9 cellular contexts compared by ENCODE assay signal in the genomic region with DNA sequence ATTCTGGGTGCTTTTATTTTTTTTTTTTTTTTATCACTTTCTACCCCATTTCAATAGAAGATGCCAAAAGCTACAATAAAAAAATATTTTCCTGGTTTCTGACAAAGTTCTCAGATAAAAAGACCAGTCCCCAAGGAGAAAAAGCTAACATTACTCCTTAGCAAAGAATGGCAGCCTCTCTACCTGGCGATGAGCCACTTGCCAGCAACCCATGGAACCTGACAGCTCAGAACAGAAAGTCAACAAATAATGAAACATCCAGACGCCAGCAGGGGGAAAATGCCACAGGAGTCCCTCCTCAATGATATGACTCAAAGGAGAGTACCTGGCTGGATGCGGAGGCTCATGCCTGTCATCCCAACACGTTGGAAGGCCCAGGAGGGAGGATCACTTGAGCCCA.
DNase-seq lines count a peak whose midpoint lies in the region; TF ChIP-seq lines count a peak whose summit lies in the region.
"Had no signal": no experiment of that assay in that cellular context is flagged by ENCODE, and none has a peak within 500 bp of the region (broad histone marks: within the 10 kb centered on the region; RNA-seq: fewer than 3 reads in every experiment).

No MANE protein-coding gene starts in this region.

- no peak overlapping the region for H2BK12ac ChIP-seq in trophoblast cell (ENCODE audit: low read length)

- H3K14ac ChIP-seq in trophoblast cell (ENCODE audit: low read length), result no peak overlapping the region

- no peaks in the 10 kb centered on the region for H3K9me3 Mint-ChIP-seq in neural progenitor cell
- H3K9me3 Mint-ChIP-seq: activated naive CD8-positive, alpha-beta T cell treated with anti-CD3 and anti-CD28 coated beads, Interleukin-2, amount 50 U/mL, for 24 hours had no signal

- H3K4ac ChIP-seq in trophoblast cell (ENCODE audit: low read depth, low read length), result no peak overlapping the region

- peaks cover 2% of the 10 kb centered on the region for H3K27me3 Mint-ChIP-seq in neural progenitor cell (ENCODE audit: insufficient read depth, low read depth)
- H3K27me3 Mint-ChIP-seq: activated naive CD8-positive, alpha-beta T cell treated with anti-CD3 and anti-CD28 coated beads, Interleukin-2, amount 50 U/mL, for 24 hours had no signal

- H3K36me3 ChIP-seq in trophoblast cell (ENCODE audit: control insufficient read depth in 1 of 2, insufficient read depth in 2 of 2, low read length in 2 of 2) (peaks cover 0 to 1% of the 10 kb centered on the region in 2 experiments), neural progenitor cell (peaks cover 6% of the 10 kb centered on the region), uterus (no peaks in the 10 kb centered on the region)

- H3K9me3 ChIP-seq in trophoblast cell (ENCODE audit: insufficient read depth, low read depth, low read length) (no peaks in the 10 kb centered on the region), neural progenitor cell (ENCODE audit: low read depth) (no peaks in the 10 kb centered on the region), uterus (no peaks in the 10 kb centered on the region)

- no peak overlapping the region for H4K12ac ChIP-seq in trophoblast cell (ENCODE audit: low read depth, low read length)

- no peaks in the 10 kb centered on the region for H3K27me3 ChIP-seq in trophoblast cell (ENCODE audit: insufficient read depth, low read length)
- no peaks in the 10 kb centered on the region for H3K27me3 ChIP-seq in neural progenitor cell
- no peaks in the 10 kb centered on the region for H3K27me3 ChIP-seq in uterus

- H3K4me2 ChIP-seq in trophoblast cell (ENCODE audit: low read length) (no peak overlapping the region), neural progenitor cell (no peak overlapping the region)

- no peak overlapping the region for H3K23ac ChIP-seq in trophoblast cell (ENCODE audit: low read length)

- WGBS in trophoblast cell (ENCODE audit: extremely low coverage, insufficient coverage, insufficient read length), result no CpG with 5 or more reads among the region's 4 CpGs

- H3K79me2 ChIP-seq in trophoblast cell (ENCODE audit: control insufficient read depth, insufficient read depth, low read length, poor library complexity) (no peaks in the 10 kb centered on the region), neural progenitor cell (ENCODE audit: low read depth) (peaks cover 24% of the 10 kb centered on the region)

- peaks cover 11% of the 10 kb centered on the region for H3F3A ChIP-seq in neural progenitor cell (ENCODE audit: low read depth)

- H3K79me1 ChIP-seq in trophoblast cell (ENCODE audit: low read length), result no peaks in the 10 kb centered on the region

- H2AFZ ChIP-seq in trophoblast cell (ENCODE audit: insufficient read depth, low read length, poor library complexity), result no peak overlapping the region
- no peak overlapping the region for H2AFZ ChIP-seq in neural progenitor cell (replicated peaks)

- H3K27ac Mint-ChIP-seq in neural progenitor cell, result no peak overlapping the region
- H3K27ac Mint-ChIP-seq: activated naive CD8-positive, alpha-beta T cell treated with anti-CD3 and anti-CD28 coated beads, Interleukin-2, amount 50 U/mL, for 24 hours had no signal

- H3K18ac ChIP-seq in trophoblast cell (ENCODE audit: low read length), result no peak overlapping the region

- H4K20me1 ChIP-seq in neural progenitor cell (ENCODE audit: low read depth), result peaks cover 11% of the 10 kb centered on the region

- no peak overlapping the region for H2AK5ac ChIP-seq in trophoblast cell (ENCODE audit: low read length)

- H3K9ac ChIP-seq in trophoblast cell (ENCODE audit: low read length), result no peak overlapping the region
- H3K9ac ChIP-seq in neural progenitor cell, result no peak overlapping the region

- no peak overlapping the region for H2BK120ac ChIP-seq in trophoblast cell (ENCODE audit: insufficient read depth, low read length, poor library complexity)

- peaks cover 18% of the 10 kb centered on the region for H3K4me1 Mint-ChIP-seq in neural progenitor cell
- H3K4me1 Mint-ChIP-seq: activated naive CD8-positive, alpha-beta T cell treated with anti-CD3 and anti-CD28 coated beads, Interleukin-2, amount 50 U/mL, for 24 hours had no signal

- no peak overlapping the region for H3K4me3 Mint-ChIP-seq in neural progenitor cell
- H3K4me3 Mint-ChIP-seq: activated naive CD8-positive, alpha-beta T cell treated with anti-CD3 and anti-CD28 coated beads, Interleukin-2, amount 50 U/mL, for 24 hours had no signal

- H3K36me3 Mint-ChIP-seq in neural progenitor cell, result peaks cover 9% of the 10 kb centered on the region

- H3K27ac ChIP-seq in trophoblast cell (ENCODE audit: low read depth, low read length) (no peak overlapping the region), neural progenitor cell (no peak overlapping the region), uterus (no peak overlapping the region)

- DNase-seq in Daoy (ENCODE audit: low read depth) (peak; percentile 48), NCI-H146 (lab: John Stamatoyannopoulos, UW) (peak; percentile 57), cardiac fibroblast (ENCODE audit: low read depth in 2 of 2) (peak; percentile 73 to 86), trophoblast cell (peak; percentile 63 to 70), COLO829 (ENCODE audit: low spot score) (no peak), neural progenitor cell (ENCODE audit: low spot score) (no peak), uterus (no peak)
- DNase-seq in activated CD4-positive, CD25-positive, alpha-beta regulatory T cell treated with anti-CD3 and anti-CD28 coated beads, Interleukin-2, amount 50 U/mL, for 72 hours, result no peak
- DNase-seq: activated naive CD8-positive, alpha-beta T cell treated with anti-CD3 and anti-CD28 coated beads, Interleukin-2, amount 50 U/mL, for 24 hours had no signal

- intact Hi-C loops in uterus (cut with DNase I; ENCODE audit: low total_unique reads), result no loop called here

- H4K91ac ChIP-seq in trophoblast cell (ENCODE audit: low read depth, low read length), result no peak overlapping the region

- TF ChIP-seq CTCF in cardiac fibroblast (IDR thresholded peaks at IDR 0.05; ENCODE audit: low read depth, low read length) (peak; percentile 27), neural progenitor cell (IDR thresholded peaks at IDR 0.05) (no peak), uterus (IDR thresholded peaks at IDR 0.05) (no peak)

- no peak overlapping the region for H4K8ac ChIP-seq in trophoblast cell (ENCODE audit: low read depth, low read length)

- H3K4me3 ChIP-seq in cardiac fibroblast (replicated peaks in 1 of 2; ENCODE audit: low read depth in 2 of 2, low read length in 2 of 2), result no peak overlapping the region
- H3K4me3 ChIP-seq in trophoblast cell (ENCODE audit: low read depth, low read length), result no peak overlapping the region
- no peak overlapping the region for H3K4me3 ChIP-seq in neural progenitor cell
- no peak overlapping the region for H3K4me3 ChIP-seq in uterus

- H3K4me1 ChIP-seq in trophoblast cell (ENCODE audit: control insufficient read depth in 1 of 2, insufficient read depth in 2 of 2, low read length in 2 of 2) (peaks cover 6 to 11% of the 10 kb centered on the region in 2 experiments), neural progenitor cell (peaks cover 19% of the 10 kb centered on the region), uterus (no peaks in the 10 kb centered on the region)

- no peak overlapping the region for H2BK5ac ChIP-seq in trophoblast cell (ENCODE audit: low read depth, low read length, poor library complexity)

- no peak for TF ChIP-seq POLR2A in uterus (IDR thresholded peaks at IDR 0.05)

Comparison
In these comparisons a context has a peak if more than half of its experiments do, and no peak if none do; other contexts are left out.
1. DNase-seq: peak in Daoy (single experiment), NCI-H146 (single experiment), cardiac fibroblast (2 of 2) and trophoblast cell (2 of 2); none in COLO829 (single experiment), neural progenitor cell (single experiment), activated CD4-positive, CD25-positive, alpha-beta regulatory T cell treated with anti-CD3 and anti-CD28 coated beads, Interleukin-2, amount 50 U/mL, for 72 hours (single experiment) and uterus (0 of 2).